ENCODE assay signal across 8 cellular contexts in the genomic region with DNA sequence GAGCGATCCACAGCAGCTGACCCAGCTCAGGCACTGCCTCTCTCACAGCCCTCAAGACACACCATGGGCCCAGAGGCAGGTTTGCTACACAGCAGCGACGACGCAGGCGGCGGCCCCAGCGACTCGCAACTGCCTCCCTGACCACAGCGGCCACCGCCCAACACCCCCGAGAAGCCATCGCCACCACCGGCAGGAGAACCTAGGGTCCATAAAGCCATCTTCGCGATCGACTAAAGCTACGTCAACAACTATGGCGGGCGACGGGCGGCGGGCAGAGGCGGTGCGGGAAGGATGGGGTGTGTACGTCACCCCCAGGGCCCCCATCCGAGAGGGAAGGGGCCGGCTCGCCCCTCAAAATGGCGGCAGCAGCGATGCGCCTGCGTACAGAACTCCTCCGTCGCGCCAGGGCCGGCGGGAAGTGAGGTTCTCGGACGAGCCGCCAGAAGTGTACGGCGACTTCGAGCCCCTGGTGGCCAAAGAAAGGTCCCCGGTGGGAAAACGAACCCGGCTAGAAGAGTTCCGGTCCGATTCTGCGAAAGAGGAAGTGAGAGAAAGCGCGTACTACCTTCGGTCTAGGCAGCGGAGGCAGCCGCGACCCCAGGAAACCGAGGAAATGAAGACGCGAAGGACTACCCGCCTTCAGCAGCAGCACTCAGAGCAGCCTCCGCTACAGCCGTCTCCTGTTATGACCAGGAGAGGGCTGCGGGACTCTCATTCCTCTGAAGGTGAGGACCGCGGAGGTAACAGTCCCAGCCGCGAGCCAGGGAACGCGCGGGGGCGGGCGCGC. TPM values are rescaled to one million over a fixed set of nuclear protein-coding genes. Genes with fewer than 3 reads are reported as not detected.
DNase-seq lines count a peak whose midpoint lies in the region; ATAC-seq and TF ChIP-seq lines count a peak whose summit lies in the region.

A gene with protein sequence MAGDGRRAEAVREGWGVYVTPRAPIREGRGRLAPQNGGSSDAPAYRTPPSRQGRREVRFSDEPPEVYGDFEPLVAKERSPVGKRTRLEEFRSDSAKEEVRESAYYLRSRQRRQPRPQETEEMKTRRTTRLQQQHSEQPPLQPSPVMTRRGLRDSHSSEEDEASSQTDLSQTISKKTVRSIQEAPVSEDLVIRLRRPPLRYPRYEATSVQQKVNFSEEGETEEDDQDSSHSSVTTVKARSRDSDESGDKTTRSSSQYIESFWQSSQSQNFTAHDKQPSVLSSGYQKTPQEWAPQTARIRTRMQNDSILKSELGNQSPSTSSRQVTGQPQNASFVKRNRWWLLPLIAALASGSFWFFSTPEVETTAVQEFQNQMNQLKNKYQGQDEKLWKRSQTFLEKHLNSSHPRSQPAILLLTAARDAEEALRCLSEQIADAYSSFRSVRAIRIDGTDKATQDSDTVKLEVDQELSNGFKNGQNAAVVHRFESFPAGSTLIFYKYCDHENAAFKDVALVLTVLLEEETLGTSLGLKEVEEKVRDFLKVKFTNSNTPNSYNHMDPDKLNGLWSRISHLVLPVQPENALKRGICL (plus strand): TSS at position 33 of the 787 bp plus-strand sequence. CDS start 218 bp downstream, at position 251.

- H3K4me1 ChIP-seq in breast epithelium = peaks cover 0 to 20% of the 10 kb centered on the region in 2 donors

- peaks cover 5% of the 10 kb centered on the region for H3K36me3 ChIP-seq in breast epithelium

- H3K4me3 ChIP-seq in breast epithelium (peak within 1 kb of the TSS; percentile 87 to 92 (median 90)), iPS-18c (ENCODE audit: insufficient read depth, low read depth, low read length) (peak within 1 kb of the TSS; percentile 89), skin epidermis (peak within 1 kb of the TSS; percentile 65 to 88 (median 81))

- H3K27ac ChIP-seq in VCaP (peak within 1 kb of the TSS; percentile 97), breast epithelium (peak within 1 kb of the TSS; percentile 99 to 100), skin epidermis (peak within 1 kb of the TSS; percentile 92 to 100 (median 99))

- no peak for TF ChIP-seq POLR2A in breast epithelium (IDR thresholded peaks at IDR 0.05)

- peak; percentile 41; the same call in 1 of the 2 replicates for TF ChIP-seq CTCF in VCaP (conservative IDR thresholded peaks at IDR 0.05)
- peak; percentile 67 to 84 (median 78) for TF ChIP-seq CTCF in breast epithelium (IDR thresholded peaks at IDR 0.05)

- intact Hi-C loops in breast epithelium (cut with DNase I; ENCODE audit: low total_unique reads) = no loop called here

- DNase-seq in AG08395 (ENCODE audit: low spot score) (peak; percentile 96), NCI-H2196 treated with DMSO at 0.1 percent for 48 hours (lab: John Stamatoyannopoulos, UW; ENCODE audit: unreplicated experiment) (peak; percentile 89), breast epithelium (ENCODE audit: low spot score in 2 of 2) (peak; percentile 96 to 97)

- H3K27me3 ChIP-seq in breast epithelium = no peaks in the 10 kb centered on the region

- ATAC-seq in GM18873 (IDR thresholded peaks at IDR 0.05; ENCODE audit: low FRiP score, unreplicated experiment) (peak; percentile 81), HG03139 (IDR thresholded peaks at IDR 0.05; ENCODE audit: unreplicated experiment) (peak; percentile 68)

- H3K9me3 ChIP-seq in breast epithelium = no peaks in the 10 kb centered on the region
- H3K9me3 ChIP-seq in iPS-18c (ENCODE audit: control insufficient read depth, insufficient read depth, low read length) = no peaks in the 10 kb centered on the region

RNA-seq across cellular contexts. Expression of the gene that starts here (rescaled TPM):
- 100 to 1,000 TPM in 1 of 3 donors, 10 to 100 TPM in 2; 55.7 to 112 (median 90.9) TPM for total RNA-seq in breast epithelium

Comparison
In these comparisons a context has a peak if more than half of its experiments do, and no peak if none do; other contexts are left out.
1. Peak in every context shown above with its lines: DNase-seq, ATAC-seq, H3K4me3 ChIP-seq and H3K27ac ChIP-seq.